In genomic region chr17:12790806-12791148, GRCh38 we compare ENCODE assay signal across 1 cellular context.
TF ChIP-seq lines count a peak whose summit lies in the region.

No MANE protein-coding gene starts in this region.

TF ChIP-seq in WTC11, 78 proteins besides CTCF, POLR2A, EP300 and RAD21 (continued from another document):
- no peak for TF ChIP-seq ZNF281 (CRISPR knock-in tag; IDR thresholded peaks at IDR 0.05)
- no peak for TF ChIP-seq ZNF425 (CRISPR knock-in tag; conservative IDR thresholded peaks at IDR 0.05)
- no peak for TF ChIP-seq OVOL2 (CRISPR knock-in tag; IDR thresholded peaks at IDR 0.05; ENCODE audit: borderline replicate concordance)
- TF ChIP-seq SMAD3 (CRISPR knock-in tag; IDR thresholded peaks at IDR 0.05; ENCODE audit: borderline replicate concordance) = no peak
- TF ChIP-seq SOX15 (CRISPR knock-in tag; IDR thresholded peaks at IDR 0.05) = no peak
- TF ChIP-seq ZNF138 (CRISPR knock-in tag; conservative IDR thresholded peaks at IDR 0.05) = no peak
- TF ChIP-seq ETV6 (CRISPR knock-in tag; IDR thresholded peaks at IDR 0.05) = no peak
- no peak for TF ChIP-seq NFYB (CRISPR knock-in tag; conservative IDR thresholded peaks at IDR 0.05; ENCODE audit: low read depth)
- no peak for TF ChIP-seq TCF7 (CRISPR knock-in tag; IDR thresholded peaks at IDR 0.05; ENCODE audit: low read depth)
- TF ChIP-seq NFATC4 (CRISPR knock-in tag; IDR thresholded peaks at IDR 0.05) = no peak
- no peak for TF ChIP-seq PREB (CRISPR knock-in tag; IDR thresholded peaks at IDR 0.05; ENCODE audit: borderline replicate concordance)
